Comparison of ENCODE assay signal across 1 cellular context in the genomic region with DNA sequence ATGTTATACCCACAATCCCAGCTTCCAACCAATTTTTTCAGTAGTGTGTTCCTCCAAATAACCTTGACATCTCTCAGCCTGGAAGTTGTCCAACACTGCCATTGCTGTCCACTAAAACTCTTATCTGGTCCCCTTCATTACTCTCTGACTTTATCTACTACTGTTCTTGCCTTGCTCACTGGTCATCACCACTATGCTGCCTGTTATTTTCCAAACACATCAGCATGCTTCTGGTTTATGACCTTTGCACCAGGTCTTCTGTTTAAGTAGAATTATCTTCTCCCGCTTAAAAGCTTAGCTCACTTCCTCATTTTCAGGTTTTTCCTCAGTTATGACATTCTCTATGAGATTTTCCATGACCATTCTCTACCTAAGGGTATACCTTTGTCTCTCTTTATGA.
A peak's percentile ranks its signal among the peaks of the same experiment; 100 is the strongest.
TF ChIP-seq lines count a peak whose summit lies in the region.

No MANE protein-coding gene starts in this region.

TF ChIP-seq in K562, 482 proteins besides CTCF, POLR2A, EP300 and RAD21 (continued from another document and continues in another):
- TF ChIP-seq, protein P1, sequence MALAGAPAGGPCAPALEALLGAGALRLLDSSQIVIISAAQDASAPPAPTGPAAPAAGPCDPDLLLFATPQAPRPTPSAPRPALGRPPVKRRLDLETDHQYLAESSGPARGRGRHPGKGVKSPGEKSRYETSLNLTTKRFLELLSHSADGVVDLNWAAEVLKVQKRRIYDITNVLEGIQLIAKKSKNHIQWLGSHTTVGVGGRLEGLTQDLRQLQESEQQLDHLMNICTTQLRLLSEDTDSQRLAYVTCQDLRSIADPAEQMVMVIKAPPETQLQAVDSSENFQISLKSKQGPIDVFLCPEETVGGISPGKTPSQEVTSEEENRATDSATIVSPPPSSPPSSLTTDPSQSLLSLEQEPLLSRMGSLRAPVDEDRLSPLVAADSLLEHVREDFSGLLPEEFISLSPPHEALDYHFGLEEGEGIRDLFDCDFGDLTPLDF (CRISPR knock-in tag; IDR thresholded peaks at IDR 0.05), result no peak
- TF ChIP-seq, protein P2, sequence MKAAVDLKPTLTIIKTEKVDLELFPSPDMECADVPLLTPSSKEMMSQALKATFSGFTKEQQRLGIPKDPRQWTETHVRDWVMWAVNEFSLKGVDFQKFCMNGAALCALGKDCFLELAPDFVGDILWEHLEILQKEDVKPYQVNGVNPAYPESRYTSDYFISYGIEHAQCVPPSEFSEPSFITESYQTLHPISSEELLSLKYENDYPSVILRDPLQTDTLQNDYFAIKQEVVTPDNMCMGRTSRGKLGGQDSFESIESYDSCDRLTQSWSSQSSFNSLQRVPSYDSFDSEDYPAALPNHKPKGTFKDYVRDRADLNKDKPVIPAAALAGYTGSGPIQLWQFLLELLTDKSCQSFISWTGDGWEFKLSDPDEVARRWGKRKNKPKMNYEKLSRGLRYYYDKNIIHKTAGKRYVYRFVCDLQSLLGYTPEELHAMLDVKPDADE (conservative IDR thresholded peaks at IDR 0.05; ENCODE audit: control insufficient read depth, low read depth, low read length), result no peak
- no peak for TF ChIP-seq PHF21A (IDR thresholded peaks at IDR 0.05; ENCODE audit: borderline replicate concordance, low read depth)
- peak; percentile 84 for TF ChIP-seq L3MBTL2 (IDR thresholded peaks at IDR 0.05)
- no peak for TF ChIP-seq ZNF324 (CRISPR knock-in tag; IDR thresholded peaks at IDR 0.05)
- no peak for TF ChIP-seq C11orf30 (IDR thresholded peaks at IDR 0.05; ENCODE audit: low read depth)
- no peak for TF ChIP-seq BCL6 (CRISPR knock-in tag; IDR thresholded peaks at IDR 0.05)
- no peak for TF ChIP-seq HMG20B (CRISPR knock-in tag; IDR thresholded peaks at IDR 0.05)
- TF ChIP-seq KAT7 (CRISPR knock-in tag; IDR thresholded peaks at IDR 0.05; ENCODE audit: borderline replicate concordance), result no peak
- TF ChIP-seq JUNB (CRISPR knock-in tag; conservative IDR thresholded peaks at IDR 0.05), result no peak
- TF ChIP-seq, protein P3, sequence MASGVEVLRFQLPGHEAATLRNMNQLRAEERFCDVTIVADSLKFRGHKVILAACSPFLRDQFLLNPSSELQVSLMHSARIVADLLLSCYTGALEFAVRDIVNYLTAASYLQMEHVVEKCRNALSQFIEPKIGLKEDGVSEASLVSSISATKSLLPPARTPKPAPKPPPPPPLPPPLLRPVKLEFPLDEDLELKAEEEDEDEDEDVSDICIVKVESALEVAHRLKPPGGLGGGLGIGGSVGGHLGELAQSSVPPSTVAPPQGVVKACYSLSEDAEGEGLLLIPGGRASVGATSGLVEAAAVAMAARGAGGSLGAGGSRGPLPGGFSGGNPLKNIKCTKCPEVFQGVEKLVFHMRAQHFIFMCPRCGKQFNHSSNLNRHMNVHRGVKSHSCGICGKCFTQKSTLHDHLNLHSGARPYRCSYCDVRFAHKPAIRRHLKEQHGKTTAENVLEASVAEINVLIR (CRISPR knock-in tag; IDR thresholded peaks at IDR 0.05), result no peak
- no peak for TF ChIP-seq NEUROD1 (IDR thresholded peaks at IDR 0.05; ENCODE audit: borderline replicate concordance, low read depth, low read length, partially characterized antibody)
- TF ChIP-seq SP1 (CRISPR knock-in tag; IDR thresholded peaks at IDR 0.05), result no peak
- TF ChIP-seq, protein P4, sequence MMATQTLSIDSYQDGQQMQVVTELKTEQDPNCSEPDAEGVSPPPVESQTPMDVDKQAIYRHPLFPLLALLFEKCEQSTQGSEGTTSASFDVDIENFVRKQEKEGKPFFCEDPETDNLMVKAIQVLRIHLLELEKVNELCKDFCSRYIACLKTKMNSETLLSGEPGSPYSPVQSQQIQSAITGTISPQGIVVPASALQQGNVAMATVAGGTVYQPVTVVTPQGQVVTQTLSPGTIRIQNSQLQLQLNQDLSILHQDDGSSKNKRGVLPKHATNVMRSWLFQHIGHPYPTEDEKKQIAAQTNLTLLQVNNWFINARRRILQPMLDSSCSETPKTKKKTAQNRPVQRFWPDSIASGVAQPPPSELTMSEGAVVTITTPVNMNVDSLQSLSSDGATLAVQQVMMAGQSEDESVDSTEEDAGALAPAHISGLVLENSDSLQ (IDR thresholded peaks at IDR 0.05), result peak; percentile 58
- no peak for TF ChIP-seq ZNF586 (CRISPR knock-in tag; conservative IDR thresholded peaks at IDR 0.05)
- TF ChIP-seq, protein P5, sequence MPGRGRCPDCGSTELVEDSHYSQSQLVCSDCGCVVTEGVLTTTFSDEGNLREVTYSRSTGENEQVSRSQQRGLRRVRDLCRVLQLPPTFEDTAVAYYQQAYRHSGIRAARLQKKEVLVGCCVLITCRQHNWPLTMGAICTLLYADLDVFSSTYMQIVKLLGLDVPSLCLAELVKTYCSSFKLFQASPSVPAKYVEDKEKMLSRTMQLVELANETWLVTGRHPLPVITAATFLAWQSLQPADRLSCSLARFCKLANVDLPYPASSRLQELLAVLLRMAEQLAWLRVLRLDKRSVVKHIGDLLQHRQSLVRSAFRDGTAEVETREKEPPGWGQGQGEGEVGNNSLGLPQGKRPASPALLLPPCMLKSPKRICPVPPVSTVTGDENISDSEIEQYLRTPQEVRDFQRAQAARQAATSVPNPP (IDR thresholded peaks at IDR 0.05; ENCODE audit: borderline replicate concordance, insufficient read depth, insufficient read length), result no peak
- TF ChIP-seq, protein P6, sequence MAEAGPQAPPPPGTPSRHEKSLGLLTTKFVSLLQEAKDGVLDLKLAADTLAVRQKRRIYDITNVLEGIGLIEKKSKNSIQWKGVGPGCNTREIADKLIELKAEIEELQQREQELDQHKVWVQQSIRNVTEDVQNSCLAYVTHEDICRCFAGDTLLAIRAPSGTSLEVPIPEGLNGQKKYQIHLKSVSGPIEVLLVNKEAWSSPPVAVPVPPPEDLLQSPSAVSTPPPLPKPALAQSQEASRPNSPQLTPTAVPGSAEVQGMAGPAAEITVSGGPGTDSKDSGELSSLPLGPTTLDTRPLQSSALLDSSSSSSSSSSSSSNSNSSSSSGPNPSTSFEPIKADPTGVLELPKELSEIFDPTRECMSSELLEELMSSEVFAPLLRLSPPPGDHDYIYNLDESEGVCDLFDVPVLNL (CRISPR knock-in tag; IDR thresholded peaks at IDR 0.05; ENCODE audit: low read depth), result no peak
- TF ChIP-seq JUN (IDR thresholded peaks at IDR 0.05; ENCODE audit: borderline replicate concordance, low read depth, low read length), result 0 out of 2 replicates have a peak, but pooled peaks have one; percentile 33
- TF ChIP-seq JUN (CRISPR knock-in tag; IDR thresholded peaks at IDR 0.05; ENCODE audit: borderline replicate concordance), result no peak
- TF ChIP-seq PRMT5 (CRISPR knock-in tag; IDR thresholded peaks at IDR 0.05), result no peak
- TF ChIP-seq STAG1 (CRISPR knock-in tag; IDR thresholded peaks at IDR 0.05; ENCODE audit: borderline replicate concordance), result no peak
- TF ChIP-seq ZKSCAN3 (CRISPR knock-in tag; IDR thresholded peaks at IDR 0.05), result no peak
- TF ChIP-seq, protein P7, sequence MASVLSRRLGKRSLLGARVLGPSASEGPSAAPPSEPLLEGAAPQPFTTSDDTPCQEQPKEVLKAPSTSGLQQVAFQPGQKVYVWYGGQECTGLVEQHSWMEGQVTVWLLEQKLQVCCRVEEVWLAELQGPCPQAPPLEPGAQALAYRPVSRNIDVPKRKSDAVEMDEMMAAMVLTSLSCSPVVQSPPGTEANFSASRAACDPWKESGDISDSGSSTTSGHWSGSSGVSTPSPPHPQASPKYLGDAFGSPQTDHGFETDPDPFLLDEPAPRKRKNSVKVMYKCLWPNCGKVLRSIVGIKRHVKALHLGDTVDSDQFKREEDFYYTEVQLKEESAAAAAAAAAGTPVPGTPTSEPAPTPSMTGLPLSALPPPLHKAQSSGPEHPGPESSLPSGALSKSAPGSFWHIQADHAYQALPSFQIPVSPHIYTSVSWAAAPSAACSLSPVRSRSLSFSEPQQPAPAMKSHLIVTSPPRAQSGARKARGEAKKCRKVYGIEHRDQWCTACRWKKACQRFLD (CRISPR knock-in tag; IDR thresholded peaks at IDR 0.05), result no peak
- TF ChIP-seq, protein P8, sequence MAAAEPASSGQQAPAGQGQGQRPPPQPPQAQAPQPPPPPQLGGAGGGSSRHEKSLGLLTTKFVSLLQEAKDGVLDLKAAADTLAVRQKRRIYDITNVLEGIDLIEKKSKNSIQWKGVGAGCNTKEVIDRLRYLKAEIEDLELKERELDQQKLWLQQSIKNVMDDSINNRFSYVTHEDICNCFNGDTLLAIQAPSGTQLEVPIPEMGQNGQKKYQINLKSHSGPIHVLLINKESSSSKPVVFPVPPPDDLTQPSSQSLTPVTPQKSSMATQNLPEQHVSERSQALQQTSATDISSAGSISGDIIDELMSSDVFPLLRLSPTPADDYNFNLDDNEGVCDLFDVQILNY (CRISPR knock-in tag; IDR thresholded peaks at IDR 0.05), result no peak
- no peak for TF ChIP-seq SRSF1 (IDR thresholded peaks at IDR 0.05; ENCODE audit: low read depth, low read length)
- no peak for TF ChIP-seq ZNF134 (CRISPR knock-in tag; conservative IDR thresholded peaks at IDR 0.05)
- no peak; the same call in 1 of the 2 replicates for TF ChIP-seq RB1 (IDR thresholded peaks at IDR 0.05; ENCODE audit: low read depth)
- TF ChIP-seq, protein P9, sequence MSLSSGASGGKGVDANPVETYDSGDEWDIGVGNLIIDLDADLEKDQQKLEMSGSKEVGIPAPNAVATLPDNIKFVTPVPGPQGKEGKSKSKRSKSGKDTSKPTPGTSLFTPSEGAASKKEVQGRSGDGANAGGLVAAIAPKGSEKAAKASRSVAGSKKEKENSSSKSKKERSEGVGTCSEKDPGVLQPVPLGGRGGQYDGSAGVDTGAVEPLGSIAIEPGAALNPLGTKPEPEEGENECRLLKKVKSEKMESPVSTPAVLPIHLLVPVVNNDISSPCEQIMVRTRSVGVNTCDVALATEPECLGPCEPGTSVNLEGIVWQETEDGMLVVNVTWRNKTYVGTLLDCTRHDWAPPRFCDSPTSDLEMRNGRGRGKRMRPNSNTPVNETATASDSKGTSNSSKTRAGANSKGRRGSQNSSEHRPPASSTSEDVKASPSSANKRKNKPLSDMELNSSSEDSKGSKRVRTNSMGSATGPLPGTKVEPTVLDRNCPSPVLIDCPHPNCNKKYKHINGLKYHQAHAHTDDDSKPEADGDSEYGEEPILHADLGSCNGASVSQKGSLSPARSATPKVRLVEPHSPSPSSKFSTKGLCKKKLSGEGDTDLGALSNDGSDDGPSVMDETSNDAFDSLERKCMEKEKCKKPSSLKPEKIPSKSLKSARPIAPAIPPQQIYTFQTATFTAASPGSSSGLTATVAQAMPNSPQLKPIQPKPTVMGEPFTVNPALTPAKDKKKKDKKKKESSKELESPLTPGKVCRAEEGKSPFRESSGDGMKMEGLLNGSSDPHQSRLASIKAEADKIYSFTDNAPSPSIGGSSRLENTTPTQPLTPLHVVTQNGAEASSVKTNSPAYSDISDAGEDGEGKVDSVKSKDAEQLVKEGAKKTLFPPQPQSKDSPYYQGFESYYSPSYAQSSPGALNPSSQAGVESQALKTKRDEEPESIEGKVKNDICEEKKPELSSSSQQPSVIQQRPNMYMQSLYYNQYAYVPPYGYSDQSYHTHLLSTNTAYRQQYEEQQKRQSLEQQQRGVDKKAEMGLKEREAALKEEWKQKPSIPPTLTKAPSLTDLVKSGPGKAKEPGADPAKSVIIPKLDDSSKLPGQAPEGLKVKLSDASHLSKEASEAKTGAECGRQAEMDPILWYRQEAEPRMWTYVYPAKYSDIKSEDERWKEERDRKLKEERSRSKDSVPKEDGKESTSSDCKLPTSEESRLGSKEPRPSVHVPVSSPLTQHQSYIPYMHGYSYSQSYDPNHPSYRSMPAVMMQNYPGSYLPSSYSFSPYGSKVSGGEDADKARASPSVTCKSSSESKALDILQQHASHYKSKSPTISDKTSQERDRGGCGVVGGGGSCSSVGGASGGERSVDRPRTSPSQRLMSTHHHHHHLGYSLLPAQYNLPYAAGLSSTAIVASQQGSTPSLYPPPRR (CRISPR knock-in tag; IDR thresholded peaks at IDR 0.05; ENCODE audit: borderline replicate concordance), result no peak
- TF ChIP-seq ETV6 (IDR thresholded peaks at IDR 0.05; ENCODE audit: borderline replicate concordance in 1 of 2, low read depth in 2 of 2, low read length in 1 of 2), result no peak
- TF ChIP-seq ETV6 (CRISPR knock-in tag; IDR thresholded peaks at IDR 0.05; ENCODE audit: borderline replicate concordance), result no peak
- TF ChIP-seq EZH2 (IDR thresholded peaks at IDR 0.05; ENCODE audit: borderline replicate concordance, low read depth, low read length), result no peak
- no peak for TF ChIP-seq HSF4 (CRISPR knock-in tag; IDR thresholded peaks at IDR 0.05; ENCODE audit: borderline replicate concordance)
- TF ChIP-seq, protein P10, sequence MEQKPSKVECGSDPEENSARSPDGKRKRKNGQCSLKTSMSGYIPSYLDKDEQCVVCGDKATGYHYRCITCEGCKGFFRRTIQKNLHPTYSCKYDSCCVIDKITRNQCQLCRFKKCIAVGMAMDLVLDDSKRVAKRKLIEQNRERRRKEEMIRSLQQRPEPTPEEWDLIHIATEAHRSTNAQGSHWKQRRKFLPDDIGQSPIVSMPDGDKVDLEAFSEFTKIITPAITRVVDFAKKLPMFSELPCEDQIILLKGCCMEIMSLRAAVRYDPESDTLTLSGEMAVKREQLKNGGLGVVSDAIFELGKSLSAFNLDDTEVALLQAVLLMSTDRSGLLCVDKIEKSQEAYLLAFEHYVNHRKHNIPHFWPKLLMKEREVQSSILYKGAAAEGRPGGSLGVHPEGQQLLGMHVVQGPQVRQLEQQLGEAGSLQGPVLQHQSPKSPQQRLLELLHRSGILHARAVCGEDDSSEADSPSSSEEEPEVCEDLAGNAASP (IDR thresholded peaks at IDR 0.05), result no peak
- no peak for TF ChIP-seq MCM2 (IDR thresholded peaks at IDR 0.05; ENCODE audit: low read depth)
- TF ChIP-seq ZNF124 (CRISPR knock-in tag; IDR thresholded peaks at IDR 0.05), result no peak
- no peak for TF ChIP-seq POU5F1 (IDR thresholded peaks at IDR 0.05; ENCODE audit: borderline replicate concordance, low read depth, low read length, partially characterized antibody)
- TF ChIP-seq, protein P11, sequence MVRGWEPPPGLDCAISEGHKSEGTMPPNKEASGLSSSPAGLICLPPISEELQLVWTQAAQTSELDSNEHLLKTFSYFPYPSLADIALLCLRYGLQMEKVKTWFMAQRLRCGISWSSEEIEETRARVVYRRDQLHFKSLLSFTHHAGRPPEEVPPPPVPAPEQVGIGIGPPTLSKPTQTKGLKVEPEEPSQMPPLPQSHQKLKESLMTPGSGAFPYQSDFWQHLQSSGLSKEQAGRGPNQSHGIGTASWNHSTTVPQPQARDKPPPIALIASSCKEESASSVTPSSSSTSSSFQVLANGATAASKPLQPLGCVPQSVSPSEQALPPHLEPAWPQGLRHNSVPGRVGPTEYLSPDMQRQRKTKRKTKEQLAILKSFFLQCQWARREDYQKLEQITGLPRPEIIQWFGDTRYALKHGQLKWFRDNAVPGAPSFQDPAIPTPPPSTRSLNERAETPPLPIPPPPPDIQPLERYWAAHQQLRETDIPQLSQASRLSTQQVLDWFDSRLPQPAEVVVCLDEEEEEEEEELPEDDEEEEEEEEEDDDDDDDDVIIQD (CRISPR knock-in tag; IDR thresholded peaks at IDR 0.05), result no peak
- no peak for TF ChIP-seq BDP1 (IDR thresholded peaks at IDR 0.05; ENCODE audit: insufficient read depth, insufficient read length)
- TF ChIP-seq, protein P12, sequence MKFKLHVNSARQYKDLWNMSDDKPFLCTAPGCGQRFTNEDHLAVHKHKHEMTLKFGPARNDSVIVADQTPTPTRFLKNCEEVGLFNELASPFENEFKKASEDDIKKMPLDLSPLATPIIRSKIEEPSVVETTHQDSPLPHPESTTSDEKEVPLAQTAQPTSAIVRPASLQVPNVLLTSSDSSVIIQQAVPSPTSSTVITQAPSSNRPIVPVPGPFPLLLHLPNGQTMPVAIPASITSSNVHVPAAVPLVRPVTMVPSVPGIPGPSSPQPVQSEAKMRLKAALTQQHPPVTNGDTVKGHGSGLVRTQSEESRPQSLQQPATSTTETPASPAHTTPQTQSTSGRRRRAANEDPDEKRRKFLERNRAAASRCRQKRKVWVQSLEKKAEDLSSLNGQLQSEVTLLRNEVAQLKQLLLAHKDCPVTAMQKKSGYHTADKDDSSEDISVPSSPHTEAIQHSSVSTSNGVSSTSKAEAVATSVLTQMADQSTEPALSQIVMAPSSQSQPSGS (CRISPR knock-in tag; IDR thresholded peaks at IDR 0.05), result no peak
